In the genomic region with DNA sequence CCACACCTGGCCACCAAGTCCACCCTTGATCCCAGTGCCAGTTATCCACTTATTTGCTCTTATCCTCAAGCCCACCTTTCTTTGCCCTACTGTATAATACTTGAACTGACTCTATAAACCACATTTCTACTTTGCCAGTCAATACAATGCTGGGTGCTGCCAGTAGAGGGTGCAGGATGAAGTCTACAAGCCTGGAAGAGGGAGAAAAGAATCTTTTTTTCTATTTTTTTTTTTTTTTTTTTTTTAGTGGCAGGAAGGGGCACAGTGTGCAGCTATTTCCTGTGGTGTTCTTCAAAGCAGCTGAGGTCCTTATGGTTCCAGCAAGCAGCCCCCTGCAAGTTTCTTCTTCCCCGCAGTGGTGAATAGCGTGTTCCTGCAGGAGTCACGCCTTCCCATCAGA, we compare ENCODE assay signal across 1 cellular context.
TF ChIP-seq lines count a peak whose summit lies in the region.

No MANE protein-coding gene starts in this region.

TF ChIP-seq in K562, 482 proteins besides CTCF, POLR2A, EP300 and RAD21 (continued from another document):
- no peak for TF ChIP-seq ZBTB26 (CRISPR knock-in tag; IDR thresholded peaks at IDR 0.05)
- no peak for TF ChIP-seq ARID3A (IDR thresholded peaks at IDR 0.05; ENCODE audit: borderline replicate concordance, low read depth, low read length)
- TF ChIP-seq ZNF274 (IDR thresholded peaks at IDR 0.05; ENCODE audit: borderline replicate concordance, low read depth, low read length), result no peak
- no peak for TF ChIP-seq ATF4 (CRISPR knock-in tag; IDR thresholded peaks at IDR 0.05)
- TF ChIP-seq ETS2 (tag; IDR thresholded peaks at IDR 0.05; ENCODE audit: borderline replicate concordance, poor library complexity, severe bottlenecking), result no peak
- TF ChIP-seq ILK (tag; IDR thresholded peaks at IDR 0.05; ENCODE audit: borderline replicate concordance, low read depth), result no peak
- TF ChIP-seq CHD4 (IDR thresholded peaks at IDR 0.05; ENCODE audit: insufficient read depth, insufficient replicate concordance, low read depth, low read length, poor library complexity, severe bottlenecking), result no peak
- no peak for TF ChIP-seq ATF1 (CRISPR knock-in tag; IDR thresholded peaks at IDR 0.05)
- no peak for TF ChIP-seq ATF1 (tag; IDR thresholded peaks at IDR 0.05)
- no peak for TF ChIP-seq POU5F1 (IDR thresholded peaks at IDR 0.05; ENCODE audit: borderline replicate concordance, low read depth, low read length, partially characterized antibody)
- TF ChIP-seq TCF3 (CRISPR knock-in tag; IDR thresholded peaks at IDR 0.05), result no peak
